16 cellular contexts compared by ENCODE assay signal in genomic region chr3:6528951-6529350, GRCh38.
A peak's percentile ranks its signal among the peaks of the same experiment; 100 is the strongest.
DNase-seq lines count a peak whose midpoint lies in the region; ATAC-seq and TF ChIP-seq lines count a peak whose summit lies in the region.
"Had no signal": no experiment of that assay in that cellular context is flagged by ENCODE, and none has a peak within 500 bp of the region (broad histone marks: within the 10 kb centered on the region; RNA-seq: fewer than 3 reads in every experiment).

No MANE protein-coding gene starts in this region.

- no peaks in the 10 kb centered on the region for H3K27me3 Mint-ChIP-seq in activated T-helper 1 cell treated with anti-CD3 and anti-CD28 coated beads, Interleukin-12 subunit alpha, Interleukin-12 subunit beta, Interleukin-2, Interleukin-4 antibody, amounts not matched to agents 30 ng/mL and 10 ng/mL and 1 ng/mL, durations not matched to agents 14 hours and 24 hours and 36 hours (ENCODE audit: insufficient read depth)

- no peak for TF ChIP-seq CTCF in GM12865 (IDR thresholded peaks at IDR 0.05; ENCODE audit: insufficient read depth, low read depth, low read length, missing control alignments)
- TF ChIP-seq CTCF in foreskin keratinocyte (conservative IDR thresholded peaks at IDR 0.05) = no peak
- TF ChIP-seq CTCF in Peyer's patch (IDR thresholded peaks at IDR 0.05) = no peak
- TF ChIP-seq CTCF in BE2C (IDR thresholded peaks at IDR 0.05; ENCODE audit: low read depth, low read length) = no peak

- H3K4me3 ChIP-seq in GM12865 (ENCODE audit: low read depth, low read length) (no peak overlapping the region), Peyer's patch (no peak overlapping the region), BE2C (ENCODE audit: low read depth, low read length) (no peak overlapping the region)
- H3K4me3 ChIP-seq: GM23338, SK-N-MC had no signal

- no peak overlapping the region for H3K27ac ChIP-seq in foreskin keratinocyte
- H3K27ac ChIP-seq in Peyer's patch = no peak overlapping the region
- H3K27ac ChIP-seq: SK-N-MC had no signal

- intact Hi-C loops in activated T-helper 1 cell treated with anti-CD3 and anti-CD28 coated beads, Interleukin-12 subunit alpha, Interleukin-12 subunit beta, Interleukin-2, Interleukin-4 antibody, amounts not matched to agents 30 ng/mL and 10 ng/mL and 1 ng/mL, durations not matched to agents 14 hours and 24 hours and 36 hours (cut with micrococcal nuclease) = no loop called here

- peak; percentile 57 for ATAC-seq in GM19463 (IDR thresholded peaks at IDR 0.05; ENCODE audit: unreplicated experiment)
- peak; percentile 54 for ATAC-seq in HG03469 (IDR thresholded peaks at IDR 0.05; ENCODE audit: unreplicated experiment)
- peak; percentile 75 for ATAC-seq in foreskin keratinocyte
- ATAC-seq: GM23338, Right ventricle myocardium inferior had no signal

- no peaks in the 10 kb centered on the region for H3K9me3 ChIP-seq in Peyer's patch
- H3K9me3 ChIP-seq in BE2C = no peaks in the 10 kb centered on the region

- no peaks in the 10 kb centered on the region for H3K4me1 Mint-ChIP-seq in activated T-helper 1 cell treated with anti-CD3 and anti-CD28 coated beads, Interleukin-12 subunit alpha, Interleukin-12 subunit beta, Interleukin-2, Interleukin-4 antibody, amounts not matched to agents 30 ng/mL and 10 ng/mL and 1 ng/mL, durations not matched to agents 14 hours and 24 hours and 36 hours (ENCODE audit: low read depth)

- no peaks in the 10 kb centered on the region for H3K9me3 Mint-ChIP-seq in activated T-helper 1 cell treated with anti-CD3 and anti-CD28 coated beads, Interleukin-12 subunit alpha, Interleukin-12 subunit beta, Interleukin-2, Interleukin-4 antibody, amounts not matched to agents 30 ng/mL and 10 ng/mL and 1 ng/mL, durations not matched to agents 14 hours and 24 hours and 36 hours

- peak; percentile 34 for DNase-seq in GM12865 (ENCODE audit: low read depth)
- peak; percentile 35 to 84 for DNase-seq in foreskin keratinocyte
- no peak for DNase-seq in hippocampal formation (lab: John Stamatoyannopoulos, UW)
- no peak for DNase-seq in Peyer's patch
- DNase-seq in activated T-helper 1 cell treated with anti-CD3 and anti-CD28 coated beads, Interleukin-12 subunit alpha, Interleukin-12 subunit beta, Interleukin-2, Interleukin-4 antibody, amounts not matched to agents 30 ng/mL and 10 ng/mL and 1 ng/mL, durations not matched to agents 14 hours and 24 hours and 36 hours (ENCODE audit: low spot score) = no peak
- DNase-seq in BE2C = no peak
- DNase-seq: DMS79 treated with DMSO at 0.1 percent for 48 hours; NCI-H1092; NCI-H2107; NCI-H345; NK-92 treated with Interleukin-12 subunit alpha and Interleukin-12 subunit beta, amount 100 ng/mL, for 24 hours had no signal

- H3K36me3 ChIP-seq in Peyer's patch = no peaks in the 10 kb centered on the region
- H3K36me3 ChIP-seq in BE2C = no peaks in the 10 kb centered on the region

- H3K27me3 ChIP-seq in foreskin keratinocyte = no peaks in the 10 kb centered on the region
- H3K27me3 ChIP-seq in Peyer's patch = no peaks in the 10 kb centered on the region
- H3K27me3 ChIP-seq in BE2C = no peaks in the 10 kb centered on the region

- H3K4me3 Mint-ChIP-seq in activated T-helper 1 cell treated with anti-CD3 and anti-CD28 coated beads, Interleukin-12 subunit alpha, Interleukin-12 subunit beta, Interleukin-2, Interleukin-4 antibody, amounts not matched to agents 30 ng/mL and 10 ng/mL and 1 ng/mL, durations not matched to agents 14 hours and 24 hours and 36 hours = no peak overlapping the region
- H3K4me3 Mint-ChIP-seq: GM23338 had no signal

- TF ChIP-seq POLR2A in Peyer's patch (IDR thresholded peaks at IDR 0.05) = no peak

- H3K27ac Mint-ChIP-seq in activated T-helper 1 cell treated with anti-CD3 and anti-CD28 coated beads, Interleukin-12 subunit alpha, Interleukin-12 subunit beta, Interleukin-2, Interleukin-4 antibody, amounts not matched to agents 30 ng/mL and 10 ng/mL and 1 ng/mL, durations not matched to agents 14 hours and 24 hours and 36 hours = no peak overlapping the region
- H3K27ac Mint-ChIP-seq: GM23338 had no signal

- H3K4me1 ChIP-seq in foreskin keratinocyte (peaks cover 4% of the 10 kb centered on the region), Peyer's patch (no peaks in the 10 kb centered on the region), BE2C (no peaks in the 10 kb centered on the region)

- no peaks in the 10 kb centered on the region for H3K36me3 Mint-ChIP-seq in activated T-helper 1 cell treated with anti-CD3 and anti-CD28 coated beads, Interleukin-12 subunit alpha, Interleukin-12 subunit beta, Interleukin-2, Interleukin-4 antibody, amounts not matched to agents 30 ng/mL and 10 ng/mL and 1 ng/mL, durations not matched to agents 14 hours and 24 hours and 36 hours (ENCODE audit: low read depth)

Comparison
In these comparisons a context has a peak if more than half of its experiments do, and no peak if none do; other contexts are left out.
1. DNase-seq: peak in GM12865 (single experiment) and foreskin keratinocyte (2 of 2); none in hippocampal formation (0 of 2), Peyer's patch (0 of 3), activated T-helper 1 cell treated with anti-CD3 and anti-CD28 coated beads, Interleukin-12 subunit alpha, Interleukin-12 subunit beta, Interleukin-2, Interleukin-4 antibody, amounts not matched to agents 30 ng/mL and 10 ng/mL and 1 ng/mL, durations not matched to agents 14 hours and 24 hours and 36 hours (single experiment) and BE2C (single experiment).
2. Peak in every context shown above with its lines, with median percentiles within 50 percentile points of each other: ATAC-seq.